ENCODE assay signal across 1 cellular context in genomic region chr11:75244052-75244814, GRCh38.
TF ChIP-seq lines count a peak whose summit lies in the region.

No MANE protein-coding gene starts in this region.

TF ChIP-seq in HepG2, 621 proteins besides CTCF, POLR2A, EP300 and RAD21 (continued from another document):
- no peak for TF ChIP-seq KIAA2018 (CRISPR knock-in tag; IDR thresholded peaks at IDR 0.05; ENCODE audit: borderline replicate concordance)
- no peak for TF ChIP-seq TARDBP (CRISPR knock-in tag; IDR thresholded peaks at IDR 0.05)
- TF ChIP-seq IKZF4 (CRISPR knock-in tag; IDR thresholded peaks at IDR 0.05; ENCODE audit: borderline replicate concordance, low read depth, not compliant biosample characterization), result no peak
- TF ChIP-seq ZBTB20 (CRISPR knock-in tag; IDR thresholded peaks at IDR 0.05; ENCODE audit: borderline replicate concordance, low read depth), result no peak
